ENCODE assay signal across 1 cellular context in the genomic region with DNA sequence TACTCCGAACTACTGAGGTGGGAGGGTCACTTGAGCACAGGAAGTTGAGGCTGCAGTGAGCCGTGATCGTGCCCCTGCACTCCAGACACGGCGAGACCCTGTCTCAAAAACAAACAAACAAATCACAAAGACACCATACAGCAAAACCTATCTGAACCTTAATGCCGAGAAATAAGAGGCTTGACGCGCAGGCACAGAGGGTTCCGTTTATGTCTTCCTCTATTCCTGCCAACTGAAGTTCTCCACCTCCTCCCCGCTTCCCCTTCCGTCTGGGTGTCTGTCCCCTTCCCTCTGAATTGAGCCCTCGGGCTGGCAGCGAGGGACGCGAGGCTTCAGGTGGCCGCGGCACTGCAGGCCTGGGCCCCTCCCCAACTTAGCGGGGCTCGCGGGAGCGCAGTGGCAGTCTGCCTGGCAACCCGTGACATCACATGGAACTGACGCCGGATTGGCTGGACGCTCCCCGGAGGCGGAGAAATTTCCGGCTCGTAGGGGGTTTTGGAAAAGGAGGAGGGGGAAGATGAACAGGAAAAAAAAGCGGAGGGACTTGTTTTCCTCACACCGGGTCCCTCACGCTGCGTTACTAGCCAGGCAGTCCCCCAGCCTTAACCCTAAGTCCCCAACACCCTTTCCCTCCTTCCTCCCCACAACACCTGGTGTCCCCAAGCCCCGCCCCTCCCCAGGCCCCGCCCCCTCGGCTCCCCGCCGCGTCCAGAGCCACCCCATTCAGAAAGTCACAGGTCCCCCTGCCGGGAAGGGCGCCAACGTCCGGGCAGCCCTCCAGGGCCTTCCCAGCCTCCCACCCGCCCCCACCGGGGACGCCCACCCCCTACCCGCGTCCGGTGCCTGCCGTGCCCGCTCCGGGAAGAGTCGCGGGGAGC.
A peak's percentile ranks its signal among the peaks of the same experiment; 100 is the strongest.
TF ChIP-seq lines count a peak whose summit lies in the region.

No MANE protein-coding gene starts in this region.

TF ChIP-seq in HepG2, 621 proteins besides CTCF, POLR2A, EP300 and RAD21 (continued from another document and continues in another):
- TF ChIP-seq, protein P1, sequence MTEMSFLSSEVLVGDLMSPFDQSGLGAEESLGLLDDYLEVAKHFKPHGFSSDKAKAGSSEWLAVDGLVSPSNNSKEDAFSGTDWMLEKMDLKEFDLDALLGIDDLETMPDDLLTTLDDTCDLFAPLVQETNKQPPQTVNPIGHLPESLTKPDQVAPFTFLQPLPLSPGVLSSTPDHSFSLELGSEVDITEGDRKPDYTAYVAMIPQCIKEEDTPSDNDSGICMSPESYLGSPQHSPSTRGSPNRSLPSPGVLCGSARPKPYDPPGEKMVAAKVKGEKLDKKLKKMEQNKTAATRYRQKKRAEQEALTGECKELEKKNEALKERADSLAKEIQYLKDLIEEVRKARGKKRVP (CRISPR knock-in tag; IDR thresholded peaks at IDR 0.05) = no peak
- TF ChIP-seq NCOR1 (IDR thresholded peaks at IDR 0.05; ENCODE audit: borderline replicate concordance, low read length) = no peak
- TF ChIP-seq, protein P2, sequence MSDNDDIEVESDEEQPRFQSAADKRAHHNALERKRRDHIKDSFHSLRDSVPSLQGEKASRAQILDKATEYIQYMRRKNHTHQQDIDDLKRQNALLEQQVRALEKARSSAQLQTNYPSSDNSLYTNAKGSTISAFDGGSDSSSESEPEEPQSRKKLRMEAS (IDR thresholded peaks at IDR 0.05) = peak; percentile 64
- TF ChIP-seq ZNF234 (CRISPR knock-in tag; conservative IDR thresholded peaks at IDR 0.05) = no peak
- TF ChIP-seq KAT8 (CRISPR knock-in tag; IDR thresholded peaks at IDR 0.05) = peak; percentile 52; the same call in 1 of the 2 replicates
- TF ChIP-seq, protein P3, sequence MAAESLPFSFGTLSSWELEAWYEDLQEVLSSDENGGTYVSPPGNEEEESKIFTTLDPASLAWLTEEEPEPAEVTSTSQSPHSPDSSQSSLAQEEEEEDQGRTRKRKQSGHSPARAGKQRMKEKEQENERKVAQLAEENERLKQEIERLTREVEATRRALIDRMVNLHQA (CRISPR knock-in tag; IDR thresholded peaks at IDR 0.05) = no peak
- TF ChIP-seq HNF1B (CRISPR knock-in tag; IDR thresholded peaks at IDR 0.05) = peak; percentile 67; the same call in 1 of the 2 replicates
- no peak for TF ChIP-seq ZNF761 (CRISPR knock-in tag; conservative IDR thresholded peaks at IDR 0.05)
- peak; percentile 25; the same call in 1 of the 2 replicates for TF ChIP-seq TAF1 (CRISPR knock-in tag; IDR thresholded peaks at IDR 0.05)
- 0 out of 2 replicates have a peak, but pooled peaks have one; percentile 14 for TF ChIP-seq ARID4A (CRISPR knock-in tag; IDR thresholded peaks at IDR 0.05; ENCODE audit: borderline replicate concordance)
- TF ChIP-seq, protein P4, sequence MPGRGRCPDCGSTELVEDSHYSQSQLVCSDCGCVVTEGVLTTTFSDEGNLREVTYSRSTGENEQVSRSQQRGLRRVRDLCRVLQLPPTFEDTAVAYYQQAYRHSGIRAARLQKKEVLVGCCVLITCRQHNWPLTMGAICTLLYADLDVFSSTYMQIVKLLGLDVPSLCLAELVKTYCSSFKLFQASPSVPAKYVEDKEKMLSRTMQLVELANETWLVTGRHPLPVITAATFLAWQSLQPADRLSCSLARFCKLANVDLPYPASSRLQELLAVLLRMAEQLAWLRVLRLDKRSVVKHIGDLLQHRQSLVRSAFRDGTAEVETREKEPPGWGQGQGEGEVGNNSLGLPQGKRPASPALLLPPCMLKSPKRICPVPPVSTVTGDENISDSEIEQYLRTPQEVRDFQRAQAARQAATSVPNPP (CRISPR knock-in tag; IDR thresholded peaks at IDR 0.05) = no peak
- no peak for TF ChIP-seq ZNF670 (CRISPR knock-in tag; IDR thresholded peaks at IDR 0.05; ENCODE audit: borderline replicate concordance)
- no peak for TF ChIP-seq ETV6 (CRISPR knock-in tag; conservative IDR thresholded peaks at IDR 0.05)
- 0 out of 2 replicates have a peak, but pooled peaks have one; percentile 42 for TF ChIP-seq ZNF747 (CRISPR knock-in tag; IDR thresholded peaks at IDR 0.05; ENCODE audit: borderline replicate concordance)
- 0 out of 2 replicates have a peak, but pooled peaks have one; percentile 31 for TF ChIP-seq TFE3 (CRISPR knock-in tag; IDR thresholded peaks at IDR 0.05)
- TF ChIP-seq PAF1 (CRISPR knock-in tag; IDR thresholded peaks at IDR 0.05) = no peak
- TF ChIP-seq ZNF564 (CRISPR knock-in tag; IDR thresholded peaks at IDR 0.05) = no peak
- peak; percentile 65; the same call in 1 of the 2 replicates for TF ChIP-seq ZNF274 (CRISPR knock-in tag; IDR thresholded peaks at IDR 0.05)
- TF ChIP-seq HDAC2 (CRISPR knock-in tag; IDR thresholded peaks at IDR 0.05) = peak; percentile 21; the same call in 1 of the 2 replicates
- TF ChIP-seq ZNF460 (CRISPR knock-in tag; IDR thresholded peaks at IDR 0.05; ENCODE audit: borderline replicate concordance) = no peak
- no peak for TF ChIP-seq ZNF510 (CRISPR knock-in tag; IDR thresholded peaks at IDR 0.05; ENCODE audit: low read depth)
- TF ChIP-seq, protein P5, sequence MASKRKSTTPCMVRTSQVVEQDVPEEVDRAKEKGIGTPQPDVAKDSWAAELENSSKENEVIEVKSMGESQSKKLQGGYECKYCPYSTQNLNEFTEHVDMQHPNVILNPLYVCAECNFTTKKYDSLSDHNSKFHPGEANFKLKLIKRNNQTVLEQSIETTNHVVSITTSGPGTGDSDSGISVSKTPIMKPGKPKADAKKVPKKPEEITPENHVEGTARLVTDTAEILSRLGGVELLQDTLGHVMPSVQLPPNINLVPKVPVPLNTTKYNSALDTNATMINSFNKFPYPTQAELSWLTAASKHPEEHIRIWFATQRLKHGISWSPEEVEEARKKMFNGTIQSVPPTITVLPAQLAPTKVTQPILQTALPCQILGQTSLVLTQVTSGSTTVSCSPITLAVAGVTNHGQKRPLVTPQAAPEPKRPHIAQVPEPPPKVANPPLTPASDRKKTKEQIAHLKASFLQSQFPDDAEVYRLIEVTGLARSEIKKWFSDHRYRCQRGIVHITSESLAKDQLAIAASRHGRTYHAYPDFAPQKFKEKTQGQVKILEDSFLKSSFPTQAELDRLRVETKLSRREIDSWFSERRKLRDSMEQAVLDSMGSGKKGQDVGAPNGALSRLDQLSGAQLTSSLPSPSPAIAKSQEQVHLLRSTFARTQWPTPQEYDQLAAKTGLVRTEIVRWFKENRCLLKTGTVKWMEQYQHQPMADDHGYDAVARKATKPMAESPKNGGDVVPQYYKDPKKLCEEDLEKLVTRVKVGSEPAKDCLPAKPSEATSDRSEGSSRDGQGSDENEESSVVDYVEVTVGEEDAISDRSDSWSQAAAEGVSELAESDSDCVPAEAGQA (IDR thresholded peaks at IDR 0.05; ENCODE audit: low read depth) = no peak
- TF ChIP-seq, protein P5 (CRISPR knock-in tag; IDR thresholded peaks at IDR 0.05; ENCODE audit: borderline replicate concordance) = no peak
- TF ChIP-seq ZNF343 (CRISPR knock-in tag; IDR thresholded peaks at IDR 0.05) = peak; percentile 94; the same call in 1 of the 2 replicates
- TF ChIP-seq RBM22 (optimal IDR thresholded peaks at IDR 0.05; ENCODE audit: low read length) = no peak
- TF ChIP-seq, protein P6, sequence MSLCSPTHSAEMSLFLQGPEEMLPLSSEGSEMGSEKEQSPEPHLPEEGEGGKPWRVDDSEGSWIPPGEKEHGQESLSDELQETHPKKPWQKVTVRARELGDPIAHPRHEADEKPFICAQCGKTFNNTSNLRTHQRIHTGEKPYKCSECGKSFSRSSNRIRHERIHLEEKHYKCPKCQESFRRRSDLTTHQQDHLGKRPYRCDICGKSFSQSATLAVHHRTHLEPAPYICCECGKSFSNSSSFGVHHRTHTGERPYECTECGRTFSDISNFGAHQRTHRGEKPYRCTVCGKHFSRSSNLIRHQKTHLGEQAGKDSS (CRISPR knock-in tag; IDR thresholded peaks at IDR 0.05; ENCODE audit: borderline replicate concordance, low read depth) = no peak
- TF ChIP-seq, protein P7, sequence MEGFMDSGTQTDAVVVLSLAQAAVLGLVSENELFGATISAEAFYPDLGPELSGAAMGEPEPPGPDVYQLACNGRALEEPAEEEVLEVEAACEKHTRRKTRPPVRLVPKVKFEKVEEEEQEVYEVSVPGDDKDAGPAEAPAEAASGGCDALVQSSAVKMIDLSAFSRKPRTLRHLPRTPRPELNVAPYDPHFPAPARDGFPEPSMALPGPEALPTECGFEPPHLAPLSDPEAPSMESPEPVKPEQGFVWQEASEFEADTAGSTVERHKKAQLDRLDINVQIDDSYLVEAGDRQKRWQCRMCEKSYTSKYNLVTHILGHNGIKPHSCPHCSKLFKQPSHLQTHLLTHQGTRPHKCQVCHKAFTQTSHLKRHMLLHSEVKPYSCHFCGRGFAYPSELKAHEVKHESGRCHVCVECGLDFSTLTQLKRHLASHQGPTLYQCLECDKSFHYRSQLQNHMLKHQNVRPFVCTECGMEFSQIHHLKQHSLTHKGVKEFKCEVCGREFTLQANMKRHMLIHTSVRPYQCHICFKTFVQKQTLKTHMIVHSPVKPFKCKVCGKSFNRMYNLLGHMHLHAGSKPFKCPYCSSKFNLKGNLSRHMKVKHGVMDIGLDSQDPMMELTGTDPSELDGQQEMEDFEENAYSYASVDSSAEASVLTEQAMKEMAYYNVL (CRISPR knock-in tag; IDR thresholded peaks at IDR 0.05; ENCODE audit: borderline replicate concordance) = no peak
- no peak for TF ChIP-seq ZFP62 (CRISPR knock-in tag; IDR thresholded peaks at IDR 0.05)
- TF ChIP-seq TFDP2 (CRISPR knock-in tag; IDR thresholded peaks at IDR 0.05) = peak; percentile 28; the same call in 1 of the 2 replicates
- no peak for TF ChIP-seq HOXA7 (CRISPR knock-in tag; IDR thresholded peaks at IDR 0.05)
- no peak for TF ChIP-seq ZNF589 (CRISPR knock-in tag; conservative IDR thresholded peaks at IDR 0.05)
